Comparison of ENCODE assay signal across 1 cellular context in the genomic region with DNA sequence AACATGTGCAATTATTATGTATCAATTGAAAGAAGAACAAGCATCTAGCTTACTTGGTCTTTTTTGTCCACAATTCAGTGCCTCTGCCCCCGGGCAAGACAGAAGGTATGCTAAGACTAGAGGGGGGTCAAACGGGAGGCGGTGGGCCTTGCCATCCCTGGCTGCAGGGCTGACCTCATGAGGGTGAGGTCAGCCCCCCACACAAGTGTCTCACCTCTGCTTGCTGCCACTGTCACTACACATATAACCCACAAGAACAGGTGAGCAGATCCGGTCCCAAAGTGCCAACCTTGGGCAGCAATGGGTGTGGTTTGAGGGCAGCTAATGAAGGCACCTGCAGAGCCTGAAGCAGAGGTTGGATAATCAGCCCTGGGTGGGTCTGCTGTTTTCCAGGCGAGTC.
TF ChIP-seq lines count a peak whose summit lies in the region.

No MANE protein-coding gene starts in this region.

TF ChIP-seq in HepG2, 621 proteins besides CTCF, POLR2A, EP300 and RAD21:
- TF ChIP-seq ZNF354B (CRISPR knock-in tag; IDR thresholded peaks at IDR 0.05) (no peak), NFKBIZ (CRISPR knock-in tag; IDR thresholded peaks at IDR 0.05) (no peak), SP1 (IDR thresholded peaks at IDR 0.05) (no peak), SP1 (CRISPR knock-in tag; IDR thresholded peaks at IDR 0.05) (no peak), MED1 (CRISPR knock-in tag; IDR thresholded peaks at IDR 0.05) (no peak), ARID2 (CRISPR knock-in tag; IDR thresholded peaks at IDR 0.05; ENCODE audit: borderline replicate concordance) (no peak), ZNF432 (CRISPR knock-in tag; IDR thresholded peaks at IDR 0.05; ENCODE audit: borderline replicate concordance) (no peak), TP53 (CRISPR knock-in tag; conservative IDR thresholded peaks at IDR 0.05) (no peak), SP2 (CRISPR knock-in tag; IDR thresholded peaks at IDR 0.05) (no peak), GABPB1 (CRISPR knock-in tag; IDR thresholded peaks at IDR 0.05) (no peak), XBP1 (CRISPR knock-in tag; IDR thresholded peaks at IDR 0.05) (no peak), SMC3 (IDR thresholded peaks at IDR 0.05; ENCODE audit: low read length) (no peak), MAX (IDR thresholded peaks at IDR 0.05) (no peak)
- TF ChIP-seq, protein P1, sequence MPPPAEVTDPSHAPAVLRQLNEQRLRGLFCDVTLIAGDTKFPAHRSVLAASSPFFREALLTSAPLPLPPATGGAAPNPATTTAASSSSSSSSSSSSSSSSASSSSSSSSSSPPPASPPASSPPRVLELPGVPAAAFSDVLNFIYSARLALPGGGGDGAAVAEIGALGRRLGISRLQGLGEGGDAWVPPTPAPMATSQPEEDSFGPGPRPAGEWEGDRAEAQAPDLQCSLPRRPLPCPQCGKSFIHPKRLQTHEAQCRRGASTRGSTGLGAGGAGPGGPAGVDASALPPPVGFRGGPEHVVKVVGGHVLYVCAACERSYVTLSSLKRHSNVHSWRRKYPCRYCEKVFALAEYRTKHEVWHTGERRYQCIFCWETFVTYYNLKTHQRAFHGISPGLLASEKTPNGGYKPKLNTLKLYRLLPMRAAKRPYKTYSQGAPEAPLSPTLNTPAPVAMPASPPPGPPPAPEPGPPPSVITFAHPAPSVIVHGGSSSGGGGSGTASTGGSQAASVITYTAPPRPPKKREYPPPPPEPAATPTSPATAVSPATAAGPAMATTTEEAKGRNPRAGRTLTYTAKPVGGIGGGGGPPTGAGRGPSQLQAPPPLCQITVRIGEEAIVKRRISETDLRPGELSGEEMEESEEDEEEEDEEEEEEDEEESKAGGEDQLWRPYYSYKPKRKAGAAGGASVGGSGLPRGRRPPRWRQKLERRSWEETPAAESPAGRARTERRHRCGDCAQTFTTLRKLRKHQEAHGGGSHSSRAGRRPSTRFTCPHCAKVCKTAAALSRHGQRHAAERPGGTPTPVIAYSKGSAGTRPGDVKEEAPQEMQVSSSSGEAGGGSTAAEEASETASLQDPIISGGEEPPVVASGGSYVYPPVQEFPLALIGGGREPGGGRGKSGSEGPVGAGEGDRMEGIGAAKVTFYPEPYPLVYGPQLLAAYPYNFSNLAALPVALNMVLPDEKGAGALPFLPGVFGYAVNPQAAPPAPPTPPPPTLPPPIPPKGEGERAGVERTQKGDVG (CRISPR knock-in tag; IDR thresholded peaks at IDR 0.05; ENCODE audit: borderline replicate concordance) = no peak
- TF ChIP-seq, protein P2, sequence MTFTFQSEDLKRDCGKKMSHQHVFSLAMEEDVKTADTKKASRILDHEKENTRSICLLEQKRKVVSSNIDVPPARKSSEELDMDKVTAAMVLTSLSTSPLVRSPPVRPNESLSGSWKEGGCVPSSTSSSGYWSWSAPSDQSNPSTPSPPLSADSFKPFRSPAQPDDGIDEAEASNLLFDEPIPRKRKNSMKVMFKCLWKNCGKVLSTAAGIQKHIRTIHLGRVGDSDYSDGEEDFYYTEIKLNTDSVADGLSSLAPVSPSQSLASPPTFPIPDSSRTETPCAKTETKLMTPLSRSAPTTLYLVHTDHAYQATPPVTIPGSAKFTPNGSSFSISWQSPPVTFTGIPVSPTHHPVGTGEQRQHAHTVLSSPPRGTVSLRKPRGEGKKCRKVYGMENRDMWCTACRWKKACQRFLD (CRISPR knock-in tag; IDR thresholded peaks at IDR 0.05; ENCODE audit: borderline replicate concordance) = no peak
